In genomic region chr5:40798856-40799210, GRCh38 we compare ENCODE assay signal across 8 cellular contexts. TPM values are rescaled to one million over a fixed set of nuclear protein-coding genes. Genes with fewer than 3 reads are reported as not detected.
DNase-seq lines count a peak whose midpoint lies in the region; ATAC-seq and TF ChIP-seq lines count a peak whose summit lies in the region.

No MANE protein-coding gene starts in this region.

- CTCF ChIA-PET in AG04450 (lab: Charles Lee): interaction anchor here (0.6 to 1.5 kb wide), 9 partner anchors 11 to 960 kb away, joined by 3 to 7 read pairs (median 4); no protein-coding TSS in a partner anchor

- TF ChIP-seq CTCF in AG04450 (IDR thresholded peaks at IDR 0.05; ENCODE audit: low read depth, low read length) (no peak), LNCaP clone FGC (IDR thresholded peaks at IDR 0.05; ENCODE audit: control insufficient read depth, extremely low read depth, insufficient read depth) (no peak; the same call in 1 of the 2 replicates), colonic mucosa (IDR thresholded peaks at IDR 0.05) (no peak)

- H3K9me3 ChIP-seq in AG04450 (ENCODE audit: control insufficient read depth, insufficient read depth, low read length) (no peaks in the 10 kb centered on the region; the same call in 1 of the 2 replicates), colonic mucosa (no peaks in the 10 kb centered on the region)

- intact Hi-C loops in colonic mucosa (cut with DNase I): no loop called here

- peak overlapping the region; percentile 96 for H3K27ac ChIP-seq in AG04450 (ENCODE audit: low read depth, low read length)
- H3K27ac ChIP-seq in colonic mucosa: peak overlapping the region; percentile 96

- DNase-seq in AG04450 (ENCODE audit: low read depth, low spot score) (no peak), LNCaP clone FGC (ENCODE audit: low read depth) (no peak), colonic mucosa (no peak), NCI-H128 (lab: John Stamatoyannopoulos, UW; ENCODE audit: unreplicated experiment) (no peak), NCI-H187 (lab: John Stamatoyannopoulos, UW) (no peak), A172 (ENCODE audit: low spot score) (no peak)
- no peak for DNase-seq in naive thymus-derived CD8-positive, alpha-beta T cell

- peak overlapping the region; percentile 86 to 97 (median 96) for H3K27ac Mint-ChIP-seq in naive thymus-derived CD8-positive, alpha-beta T cell

- peak overlapping the region; percentile 59 to 81 for H3K9ac ChIP-seq in colonic mucosa (ENCODE audit: low read depth in 2 of 2, low read length in 2 of 2)

- H3K4me3 Mint-ChIP-seq in naive thymus-derived CD8-positive, alpha-beta T cell: peak overlapping the region; percentile 86 to 96 (median 94)

- H3K9me3 Mint-ChIP-seq in naive thymus-derived CD8-positive, alpha-beta T cell: no peaks in the 10 kb centered on the region

- H3K27me3 Mint-ChIP-seq in naive thymus-derived CD8-positive, alpha-beta T cell: no peaks in the 10 kb centered on the region

- H3K4me3 ChIP-seq in AG04450 (ENCODE audit: low read depth, low read length) (peak overlapping the region; percentile 96), LNCaP clone FGC (ENCODE audit: low read depth, low read length) (peak overlapping the region; percentile 69), colonic mucosa (peak overlapping the region; percentile 95)

- no peaks in the 10 kb centered on the region for H3K36me3 ChIP-seq in colonic mucosa

- POLR2A ChIA-PET in AG04450 (lab: Yijun Ruan, JAX): interaction anchor here (0.6 to 1.5 kb wide), 6 partner anchors 8 to 1419 kb away, joined by 3 to 13 read pairs (median 4); no protein-coding TSS in a partner anchor
- POLR2A ChIA-PET in naive thymus-derived CD8-positive, alpha-beta T cell (lab: Charles Lee): interaction anchor here (1.8 to 2.0 kb wide), 2 partner anchors 35 to 44 kb away, joined by 7 to 21 read pairs; partner anchors contain the start of genes RPL37 and TTC33

- H3K4me1 Mint-ChIP-seq in naive thymus-derived CD8-positive, alpha-beta T cell: peaks cover 11 to 46% (median 38%) of the 10 kb centered on the region in 4 donors

- peaks cover 0 to 9% (median 4%) of the 10 kb centered on the region in 3 donors for H3K36me3 Mint-ChIP-seq in naive thymus-derived CD8-positive, alpha-beta T cell

- no peak for ATAC-seq in naive thymus-derived CD8-positive, alpha-beta T cell
- ATAC-seq in GM21528 (IDR thresholded peaks at IDR 0.05; ENCODE audit: low FRiP score, unreplicated experiment): no peak

- H3K4me1 ChIP-seq in colonic mucosa: peaks cover 9% of the 10 kb centered on the region

- H3K27me3 ChIP-seq in AG04450 (ENCODE audit: control insufficient read depth, insufficient read depth, low read length) (no peaks in the 10 kb centered on the region), colonic mucosa (no peaks in the 10 kb centered on the region)

RNA-seq across cellular contexts. Expression of gene PRKAA1, which starts 0.7 kb away (rescaled TPM):
- polyA plus RNA-seq in AG04450 (2011; rRNA removed): 79.1 and 107 TPM in 2 replicates
- 59.5 and 75.8 TPM in 2 replicates for polyA minus RNA-seq in AG04450 (2011; rRNA and poly(A)+ RNA removed)
- total RNA-seq in colonic mucosa: 100 to 1,000 TPM in 1 of 2 donors, 10 to 100 TPM in 1; 77.4 to 118 TPM
- 100 to 1,000 TPM; 109 to 115 TPM for total RNA-seq in naive thymus-derived CD8-positive, alpha-beta T cell
- polyA plus RNA-seq in naive thymus-derived CD8-positive, alpha-beta T cell: 10 to 100 TPM; 33.8 to 36.8 (median 34.6) TPM
- total RNA-seq in A172 (2014; rRNA removed; shearing (Covaris generic)): 81.2 and 83.5 TPM in 2 replicates

RNA-seq across cellular contexts. Expression of gene RPL37, which starts 36.2 kb away (rescaled TPM):
- polyA plus RNA-seq in AG04450 (2011; rRNA removed): 4,632 and 5,076 TPM in 2 replicates
- 759 and 826 TPM in 2 replicates for polyA minus RNA-seq in AG04450 (2011; rRNA and poly(A)+ RNA removed)
- 100 to 1,000 TPM; 867 to 934 TPM for total RNA-seq in colonic mucosa
- 1,000 to 10,000 TPM; 2,282 to 2,435 TPM for total RNA-seq in naive thymus-derived CD8-positive, alpha-beta T cell
- 1,000 to 10,000 TPM; 2,504 to 3,082 (median 2,628) TPM for polyA plus RNA-seq in naive thymus-derived CD8-positive, alpha-beta T cell
- total RNA-seq in A172 (2014; rRNA removed; shearing (Covaris generic)): 93.4 and 728 TPM in 2 replicates

RNA-seq across cellular contexts. Expression of gene CARD6, which starts 42.3 kb away (rescaled TPM):
- 3.2 and 4.2 TPM in 2 replicates for polyA plus RNA-seq in AG04450 (2011; rRNA removed)
- polyA minus RNA-seq in AG04450 (2011; rRNA and poly(A)+ RNA removed): 4.0 and 5.0 TPM in 2 replicates
- 1 to 10 TPM; 1.3 to 2.5 TPM for total RNA-seq in colonic mucosa
- 1 to 10 TPM; 1.7 to 1.8 TPM for total RNA-seq in naive thymus-derived CD8-positive, alpha-beta T cell
- polyA plus RNA-seq in naive thymus-derived CD8-positive, alpha-beta T cell: 1 to 10 TPM in 1 of 3 donors, under 1 TPM in 2; 0.12 to 1.1 (median 0.66) TPM
- 8.5 and 10.3 TPM in 2 replicates for total RNA-seq in A172 (2014; rRNA removed; shearing (Covaris generic))

RNA-seq across cellular contexts. Expression of gene TTC33, which starts 43.1 kb away (rescaled TPM):
- 9.2 and 12.4 TPM in 2 replicates for polyA plus RNA-seq in AG04450 (2011; rRNA removed)
- polyA minus RNA-seq in AG04450 (2011; rRNA and poly(A)+ RNA removed): 6.1 and 10.5 TPM in 2 replicates
- 10 to 100 TPM; 10.6 to 19.8 TPM for total RNA-seq in colonic mucosa
- 10 to 100 TPM; 14.8 to 16.7 TPM for total RNA-seq in naive thymus-derived CD8-positive, alpha-beta T cell
- 10 to 100 TPM in 2 of 3 donors, 1 to 10 TPM in 1; 8.4 to 18.9 (median 14.1) TPM for polyA plus RNA-seq in naive thymus-derived CD8-positive, alpha-beta T cell
- total RNA-seq in A172 (2014; rRNA removed; shearing (Covaris generic)): 24.4 and 27.6 TPM in 2 replicates
